Comparison of ENCODE assay signal across 8 cellular contexts in the genomic region with DNA sequence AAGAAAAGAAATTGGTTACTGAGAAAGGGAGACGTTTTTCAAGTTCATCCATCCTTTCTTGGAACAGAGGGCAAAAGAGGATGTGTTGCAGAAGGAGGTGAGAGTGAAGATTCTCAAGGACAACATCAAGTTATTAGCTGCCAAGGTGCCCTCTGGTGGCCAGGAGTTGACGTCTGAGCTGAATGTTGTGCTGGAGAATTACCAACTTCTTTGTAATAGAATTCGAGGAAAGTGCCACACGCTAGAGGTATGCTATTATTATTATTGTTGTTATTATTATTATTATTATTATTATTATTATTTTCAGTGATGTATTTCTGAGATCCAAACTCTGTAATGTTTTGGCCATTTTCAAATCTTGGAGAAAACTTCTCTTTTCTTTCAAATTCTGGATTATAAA.
A peak's percentile ranks its signal among the peaks of the same experiment; 100 is the strongest.
DNase-seq lines count a peak whose midpoint lies in the region; ATAC-seq, FAIRE-seq and TF ChIP-seq lines count a peak whose summit lies in the region.

No MANE protein-coding gene starts in this region.

- in situ Hi-C loops in K562 (cut with MboI) = loop anchor here (10.0 kb wide), 1 partner anchor 377 kb away; no protein-coding TSS in a partner anchor

- H3K79me2 ChIP-seq in K562 (ENCODE audit: control insufficient read depth, insufficient read depth, low read length) = no peaks in the 10 kb centered on the region

- DNase-seq in GM12864 (ENCODE audit: low read depth) = peak; percentile 48
- peak; percentile 62 for DNase-seq in NCI-H146 (lab: John Stamatoyannopoulos, UW)
- DNase-seq in K562 (ENCODE audit: extremely low read depth in 1 of 4, low spot score in 3 of 4) = peak; percentile 25 to 78 (median 40)
- DNase-seq in iPS-NIHi7 (ENCODE audit: extremely low spot score) = peak; percentile 82
- peak; percentile 32 to 65 for DNase-seq in stimulated activated CD4-positive, alpha-beta T cell treated with anti-CD3 and anti-CD28 coated beads, Interleukin-15, amount 100 ng/mL, for 48 hours (ENCODE audit: low read depth in 2 of 2)

- no peak overlapping the region for H2AFZ ChIP-seq in K562 (ENCODE audit: low read depth, low read length)

- no peak for TF ChIP-seq POLR2A in K562 (conservative IDR thresholded peaks at IDR 0.05)

- ATAC-seq in HG02610 (IDR thresholded peaks at IDR 0.05; ENCODE audit: unreplicated experiment) (peak; percentile 82), K562 (peak; percentile 85), GM21360 (IDR thresholded peaks at IDR 0.05; ENCODE audit: unreplicated experiment) (no peak)

- CTCF ChIA-PET in K562 (lab: Yijun Ruan, JAX; ENCODE audit: low intra/inter-chr PET ratio) = interaction anchor here (0.7 to 1.8 kb wide), 2 partner anchors 377 to 1209 kb away, joined by 3 to 7 read pairs; no protein-coding TSS in a partner anchor

- no peaks in the 10 kb centered on the region for H3K9me3 ChIP-seq in K562 (replicated peaks; ENCODE audit: control insufficient read depth, insufficient read depth, low read depth, low read length)

- H3K4me1 ChIP-seq in K562 (replicated peaks in 1 of 2; ENCODE audit: control insufficient read depth in 2 of 2, insufficient read depth in 2 of 2, low read length in 2 of 2) = no peaks in the 10 kb centered on the region

- WGBS in K562 (ENCODE audit: insufficient coverage, low coverage, missing lambda C conversion rate) = 4% methylated on average over 4 of the region's 4 CpGs

- intact Hi-C loops in K562 (cut with micrococcal nuclease) = loop anchor here (1.0 to 5.0 kb wide), 2 partner anchors 100 to 377 kb away; no protein-coding TSS in a partner anchor

- no peaks in the 10 kb centered on the region for H4K20me1 ChIP-seq in K562 (replicated peaks; ENCODE audit: control insufficient read depth, insufficient read depth, low read length)

- FAIRE-seq in TTC549 (lab: Jason Lieb, UNC) = peak; percentile 88
- FAIRE-seq in K562 (lab: Jason Lieb, UNC) = peak; percentile 96

- H3K9me1 ChIP-seq in K562 (ENCODE audit: control insufficient read depth, insufficient read depth, low read length) = no peaks in the 10 kb centered on the region

- TF ChIP-seq EP300 in K562 (IDR thresholded peaks at IDR 0.05; ENCODE audit: low read length) = no peak

- BruUV-seq in K562 (replicated peaks; lab: Mats Ljungman, UMichigan) = no TSS peak

- H3K4me3 ChIP-seq in GM12864 (ENCODE audit: low read depth, low read length) (no peak overlapping the region), K562 (no peak overlapping the region)

- H3K9ac ChIP-seq in K562 (ENCODE audit: insufficient read depth in 1 of 2, low read depth in 2 of 2, low read length in 2 of 2) = no peak overlapping the region

- POLR2A ChIA-PET in K562 (lab: Yijun Ruan, JAX) = no interaction called here

- peak; percentile 78 to 80 for TF ChIP-seq RAD21 in K562 (CRISPR knock-in tag; conservative IDR thresholded peaks at IDR 0.05 in 1 of 2, IDR thresholded peaks at IDR 0.05 in 1 of 2)

- no peaks in the 10 kb centered on the region for H3K36me3 ChIP-seq in K562 (ENCODE audit: control insufficient read depth, insufficient read depth, low read length)

- TF ChIP-seq CTCF in GM12864 (IDR thresholded peaks at IDR 0.05; ENCODE audit: low read depth, low read length, missing control alignments) (peak; percentile 70), K562 (IDR thresholded peaks at IDR 0.05 in 2 of 3, conservative IDR thresholded peaks at IDR 0.05 in 1 of 3; ENCODE audit: insufficient read depth in 2 of 3, low read depth in 1 of 3, low read length in 3 of 3) (peak; percentile 61 to 73 (median 68))

- H3K27me3 ChIP-seq in K562 (ENCODE audit: control insufficient read depth in 2 of 2, insufficient read depth in 2 of 2, low read length in 2 of 2) = no peaks in the 10 kb centered on the region

- no peak overlapping the region for H3K4me2 ChIP-seq in K562 (ENCODE audit: insufficient read depth, low read length)

- no peak overlapping the region for H3K27ac ChIP-seq in K562 (ENCODE audit: extremely low read depth, low read depth, low read length)

TF ChIP-seq in K562, 482 proteins besides CTCF, POLR2A, EP300 and RAD21 (continues in another document):
- TF ChIP-seq, protein P1, sequence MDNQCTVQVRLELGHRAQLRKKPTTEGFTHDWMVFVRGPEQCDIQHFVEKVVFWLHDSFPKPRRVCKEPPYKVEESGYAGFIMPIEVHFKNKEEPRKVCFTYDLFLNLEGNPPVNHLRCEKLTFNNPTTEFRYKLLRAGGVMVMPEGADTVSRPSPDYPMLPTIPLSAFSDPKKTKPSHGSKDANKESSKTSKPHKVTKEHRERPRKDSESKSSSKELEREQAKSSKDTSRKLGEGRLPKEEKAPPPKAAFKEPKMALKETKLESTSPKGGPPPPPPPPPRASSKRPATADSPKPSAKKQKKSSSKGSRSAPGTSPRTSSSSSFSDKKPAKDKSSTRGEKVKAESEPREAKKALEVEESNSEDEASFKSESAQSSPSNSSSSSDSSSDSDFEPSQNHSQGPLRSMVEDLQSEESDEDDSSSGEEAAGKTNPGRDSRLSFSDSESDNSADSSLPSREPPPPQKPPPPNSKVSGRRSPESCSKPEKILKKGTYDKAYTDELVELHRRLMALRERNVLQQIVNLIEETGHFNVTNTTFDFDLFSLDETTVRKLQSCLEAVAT (IDR thresholded peaks at IDR 0.05) = no peak
- TF ChIP-seq ZNF316 (IDR thresholded peaks at IDR 0.05) = no peak
- no peak for TF ChIP-seq ZNF584 (CRISPR knock-in tag; IDR thresholded peaks at IDR 0.05; ENCODE audit: low read depth)
- TF ChIP-seq, protein P2, sequence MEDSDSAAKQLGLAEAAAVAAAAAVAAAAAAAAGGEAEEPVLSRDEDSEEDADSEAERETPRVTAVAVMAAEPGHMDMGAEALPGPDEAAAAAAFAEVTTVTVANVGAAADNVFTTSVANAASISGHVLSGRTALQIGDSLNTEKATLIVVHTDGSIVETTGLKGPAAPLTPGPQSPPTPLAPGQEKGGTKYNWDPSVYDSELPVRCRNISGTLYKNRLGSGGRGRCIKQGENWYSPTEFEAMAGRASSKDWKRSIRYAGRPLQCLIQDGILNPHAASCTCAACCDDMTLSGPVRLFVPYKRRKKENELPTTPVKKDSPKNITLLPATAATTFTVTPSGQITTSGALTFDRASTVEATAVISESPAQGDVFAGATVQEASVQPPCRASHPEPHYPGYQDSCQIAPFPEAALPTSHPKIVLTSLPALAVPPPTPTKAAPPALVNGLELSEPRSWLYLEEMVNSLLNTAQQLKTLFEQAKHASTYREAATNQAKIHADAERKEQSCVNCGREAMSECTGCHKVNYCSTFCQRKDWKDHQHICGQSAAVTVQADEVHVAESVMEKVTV (CRISPR knock-in tag; IDR thresholded peaks at IDR 0.05) = peak; percentile 51
- TF ChIP-seq, protein P3, sequence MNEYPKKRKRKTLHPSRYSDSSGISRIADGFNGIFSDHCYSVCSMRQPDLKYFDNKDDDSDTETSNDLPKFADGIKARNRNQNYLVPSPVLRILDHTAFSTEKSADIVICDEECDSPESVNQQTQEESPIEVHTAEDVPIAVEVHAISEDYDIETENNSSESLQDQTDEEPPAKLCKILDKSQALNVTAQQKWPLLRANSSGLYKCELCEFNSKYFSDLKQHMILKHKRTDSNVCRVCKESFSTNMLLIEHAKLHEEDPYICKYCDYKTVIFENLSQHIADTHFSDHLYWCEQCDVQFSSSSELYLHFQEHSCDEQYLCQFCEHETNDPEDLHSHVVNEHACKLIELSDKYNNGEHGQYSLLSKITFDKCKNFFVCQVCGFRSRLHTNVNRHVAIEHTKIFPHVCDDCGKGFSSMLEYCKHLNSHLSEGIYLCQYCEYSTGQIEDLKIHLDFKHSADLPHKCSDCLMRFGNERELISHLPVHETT (CRISPR knock-in tag; conservative IDR thresholded peaks at IDR 0.05 in 1 of 2, IDR thresholded peaks at IDR 0.05 in 1 of 2) = 0 out of 4 replicates have a peak, but pooled peaks of 1 of the 2 experiments have one; percentile 40
- TF ChIP-seq FOXA1 (IDR thresholded peaks at IDR 0.05; ENCODE audit: borderline replicate concordance) = no peak
- TF ChIP-seq BRCA1 (IDR thresholded peaks at IDR 0.05) = no peak
- TF ChIP-seq BRCA1 (CRISPR knock-in tag; IDR thresholded peaks at IDR 0.05) = no peak
- no peak for TF ChIP-seq FOS (IDR thresholded peaks at IDR 0.05; ENCODE audit: extremely low read depth, insufficient read length)
- no peak for TF ChIP-seq NCOA6 (IDR thresholded peaks at IDR 0.05)
- 0 out of 4 replicates have a peak, but pooled peaks of 1 of the 2 experiments have one; percentile 8 for TF ChIP-seq RCOR1 (IDR thresholded peaks at IDR 0.05; ENCODE audit: borderline replicate concordance in 1 of 2, low read depth in 2 of 2, low read length in 2 of 2)
- TF ChIP-seq DACH1 (IDR thresholded peaks at IDR 0.05; ENCODE audit: partially characterized antibody) = peak; percentile 21
- 0 out of 2 replicates have a peak, but pooled peaks have one; percentile 24 for TF ChIP-seq JUND (IDR thresholded peaks at IDR 0.05; ENCODE audit: borderline replicate concordance, low read depth, low read length)
- TF ChIP-seq JUND (tag; IDR thresholded peaks at IDR 0.05; ENCODE audit: borderline replicate concordance, low read depth, low read length) = no peak
- no peak for TF ChIP-seq ETS2 (tag; IDR thresholded peaks at IDR 0.05; ENCODE audit: borderline replicate concordance, poor library complexity, severe bottlenecking)
- TF ChIP-seq ZNF696 (CRISPR knock-in tag; conservative IDR thresholded peaks at IDR 0.05) = no peak
- TF ChIP-seq ESRRA (IDR thresholded peaks at IDR 0.05; ENCODE audit: borderline replicate concordance, low read depth) = peak; percentile 16; the same call in 1 of the 2 replicates
- TF ChIP-seq CBX2 (IDR thresholded peaks at IDR 0.05; ENCODE audit: insufficient read depth, low read length, poor library complexity, severe bottlenecking) = no peak
- TF ChIP-seq, protein P4, sequence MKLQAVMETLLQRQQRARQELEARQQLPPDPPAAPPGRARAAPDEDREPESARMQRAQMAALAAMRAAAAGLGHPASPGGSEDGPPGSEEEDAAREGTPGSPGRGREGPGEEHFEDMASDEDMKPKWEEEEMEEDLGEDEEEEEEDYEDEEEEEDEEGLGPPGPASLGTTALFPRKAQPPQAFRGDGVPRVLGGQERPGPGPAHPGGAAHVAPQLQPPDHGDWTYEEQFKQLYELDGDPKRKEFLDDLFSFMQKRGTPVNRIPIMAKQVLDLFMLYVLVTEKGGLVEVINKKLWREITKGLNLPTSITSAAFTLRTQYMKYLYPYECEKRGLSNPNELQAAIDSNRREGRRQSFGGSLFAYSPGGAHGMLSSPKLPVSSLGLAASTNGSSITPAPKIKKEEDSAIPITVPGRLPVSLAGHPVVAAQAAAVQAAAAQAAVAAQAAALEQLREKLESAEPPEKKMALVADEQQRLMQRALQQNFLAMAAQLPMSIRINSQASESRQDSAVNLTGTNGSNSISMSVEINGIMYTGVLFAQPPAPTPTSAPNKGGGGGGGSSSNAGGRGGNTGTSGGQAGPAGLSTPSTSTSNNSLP (IDR thresholded peaks at IDR 0.05; ENCODE audit: borderline replicate concordance, low read depth, low read length) = no peak
- TF ChIP-seq ZNF253 (CRISPR knock-in tag; conservative IDR thresholded peaks at IDR 0.05) = no peak
- no peak for TF ChIP-seq NR2F6 (CRISPR knock-in tag; IDR thresholded peaks at IDR 0.05)
